ENCODE assay signal across 8 cellular contexts in genomic region chr12:94263011-94263786, GRCh38.
DNase-seq lines count a peak whose midpoint lies in the region; ATAC-seq and TF ChIP-seq lines count a peak whose summit lies in the region.

No MANE protein-coding gene starts in this region.

- intact Hi-C loops in left ventricle myocardium inferior (cut with micrococcal nuclease) = no loop called here

- DNase-seq in AML-193 (lab: John Stamatoyannopoulos, UW) = peak; percentile 75
- DNase-seq in NOMO-1 treated with dmso at 0.1 percent for 144 hours (lab: John Stamatoyannopoulos, UW; ENCODE audit: unreplicated experiment) = peak; percentile 74
- DNase-seq in activated T-helper 1 cell treated with Interleukin-2 at 50 U/mL for 16 hours (ENCODE audit: low read depth) = peak; percentile 9
- DNase-seq in left ventricle myocardium inferior = no peak
- peak in 2 of 3 donors; percentile 18 to 52 for DNase-seq in stimulated activated CD4-positive, alpha-beta T cell treated with anti-CD3 and anti-CD28 coated beads, TNF-alpha, amount 100 ng/mL, for 1 hour (ENCODE audit: low read depth in 3 of 3, low spot score in 1 of 3)
- DNase-seq in T1000 (lab: John Stamatoyannopoulos, UW) = no peak
- DNase-seq in epidermal melanocyte (ENCODE audit: insufficient read length, low spot score) = no peak

- peak; percentile 38 for ATAC-seq in GM21528 (IDR thresholded peaks at IDR 0.05; ENCODE audit: low FRiP score, unreplicated experiment)

- H3K27ac ChIP-seq in left ventricle myocardium inferior (replicated peaks) = peak overlapping the region; percentile 87

- peak overlapping the region; percentile 67 for H3K4me3 ChIP-seq in left ventricle myocardium inferior

- no peak for TF ChIP-seq CTCF in left ventricle myocardium inferior (IDR thresholded peaks at IDR 0.05; ENCODE audit: borderline replicate concordance)

- H3K4me1 ChIP-seq in left ventricle myocardium inferior = peaks cover 61% of the 10 kb centered on the region

- no peaks in the 10 kb centered on the region for H3K36me3 ChIP-seq in left ventricle myocardium inferior

- H3K9me3 ChIP-seq in left ventricle myocardium inferior (replicated peaks) = no peaks in the 10 kb centered on the region

- no peaks in the 10 kb centered on the region for H3K27me3 ChIP-seq in left ventricle myocardium inferior (ENCODE audit: low read depth)

Comparison
In these comparisons a context has a peak if more than half of its experiments do, and no peak if none do; other contexts are left out.
1. DNase-seq: peak in AML-193 (2 of 2), NOMO-1 treated with dmso at 0.1 percent for 144 hours (single experiment), activated T-helper 1 cell treated with Interleukin-2 at 50 U/mL for 16 hours (single experiment) and stimulated activated CD4-positive, alpha-beta T cell treated with anti-CD3 and anti-CD28 coated beads, TNF-alpha, amount 100 ng/mL, for 1 hour (2 of 3); none in left ventricle myocardium inferior (single experiment), T1000 (single experiment) and epidermal melanocyte (single experiment).